Comparison of ENCODE assay signal across 8 cellular contexts in the genomic region with DNA sequence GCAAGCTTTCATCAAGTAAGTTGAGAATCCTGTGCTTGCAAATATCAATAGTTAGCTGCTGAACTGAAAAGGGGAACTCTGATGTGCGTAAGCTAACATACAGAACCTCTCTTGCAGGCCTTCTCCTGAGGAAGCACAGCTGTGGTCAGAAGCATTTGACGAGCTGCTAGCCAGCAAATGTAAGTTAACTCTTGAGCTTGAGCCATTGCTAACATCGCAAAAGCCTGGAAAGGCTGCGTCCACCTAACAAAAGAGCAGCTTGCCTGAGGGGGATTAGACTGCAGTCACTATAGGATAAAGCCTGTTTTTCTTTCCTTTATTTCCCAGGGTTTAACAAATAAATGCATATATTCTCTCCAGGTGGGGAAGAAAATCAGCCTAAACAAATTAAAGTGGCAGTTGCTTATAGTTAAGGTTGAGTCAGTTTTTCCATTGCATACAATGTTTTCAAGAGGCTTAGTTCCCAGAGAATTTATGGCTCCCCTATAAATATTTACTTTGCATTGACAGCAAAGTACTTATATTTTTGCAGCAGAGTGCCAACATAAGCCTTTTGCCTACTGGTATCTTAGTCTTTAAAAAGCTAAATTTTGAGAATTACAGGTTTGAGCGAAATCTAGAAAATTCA. TPM values are rescaled to one million over a fixed set of nuclear protein-coding genes. Genes with fewer than 3 reads are reported as not detected.
DNase-seq lines count a peak whose midpoint lies in the region; ATAC-seq lines count a peak whose summit lies in the region.

No MANE protein-coding gene starts in this region.

- H3K27ac Mint-ChIP-seq in IgD-negative memory B cell, result peak overlapping the region; percentile 48 to 98 (median 87)
- no peak overlapping the region for H3K27ac Mint-ChIP-seq in activated CD8-positive, alpha-beta T cell treated with anti-CD3 and anti-CD28 coated beads, Interleukin-2, amount 10 ng/mL, durations not matched to agents 7 days and 5 days

- peaks cover 21% of the 10 kb centered on the region for H3K27me3 ChIP-seq in iPS-20b (ENCODE audit: insufficient read depth, low read length)

- no peak overlapping the region for H3K27ac ChIP-seq in iPS-20b (ENCODE audit: low read length)

- H3K9me3 Mint-ChIP-seq in activated T-cell treated with anti-CD3 and anti-CD28 coated beads, Interleukin-2, amount 50 U/mL, for 4 hours, result no peaks in the 10 kb centered on the region
- H3K9me3 Mint-ChIP-seq in IgD-negative memory B cell, result no peaks in the 10 kb centered on the region
- H3K9me3 Mint-ChIP-seq in activated CD8-positive, alpha-beta T cell treated with anti-CD3 and anti-CD28 coated beads, Interleukin-2, amount 10 ng/mL, durations not matched to agents 7 days and 5 days (ENCODE audit: insufficient read depth), result no peaks in the 10 kb centered on the region

- H3K4me3 ChIP-seq in iPS-20b (ENCODE audit: low read length), result peak overlapping the region; percentile 97

- peaks cover 8% of the 10 kb centered on the region; the same call in 1 of the 2 replicates for H3K4me1 ChIP-seq in iPS-20b (ENCODE audit: insufficient read depth, low read length)

- CTCF ChIA-PET in activated CD8-positive, alpha-beta T cell treated with anti-CD3 and anti-CD28 coated beads, Interleukin-2, amount 10 ng/mL, durations not matched to agents 7 days and 5 days (lab: Charles Lee), result interaction anchor here (0.8 to 6.6 kb wide), 6 partner anchors 13 to 313 kb away, joined by 3 to 80 read pairs (median 3); no protein-coding TSS in a partner anchor

- peak overlapping the region; percentile 98 for H3K4me3 Mint-ChIP-seq in activated T-cell treated with anti-CD3 and anti-CD28 coated beads, Interleukin-2, amount 50 U/mL, for 4 hours
- H3K4me3 Mint-ChIP-seq in IgD-negative memory B cell, result peak overlapping the region; percentile 95 to 99 (median 96)
- peak overlapping the region; percentile 87 for H3K4me3 Mint-ChIP-seq in activated CD8-positive, alpha-beta T cell treated with anti-CD3 and anti-CD28 coated beads, Interleukin-2, amount 10 ng/mL, durations not matched to agents 7 days and 5 days

- H3K9ac ChIP-seq in iPS-20b (ENCODE audit: low read depth, low read length), result peak overlapping the region; percentile 94; the same call in 1 of the 2 replicates

- H3K27me3 Mint-ChIP-seq in activated T-cell treated with anti-CD3 and anti-CD28 coated beads, Interleukin-2, amount 50 U/mL, for 4 hours (ENCODE audit: low read depth), result no peaks in the 10 kb centered on the region
- no peaks in the 10 kb centered on the region for H3K27me3 Mint-ChIP-seq in IgD-negative memory B cell
- peaks cover 12% of the 10 kb centered on the region for H3K27me3 Mint-ChIP-seq in activated CD8-positive, alpha-beta T cell treated with anti-CD3 and anti-CD28 coated beads, Interleukin-2, amount 10 ng/mL, durations not matched to agents 7 days and 5 days (ENCODE audit: low read depth)

- DNase-seq in activated T-cell treated with anti-CD3 and anti-CD28 coated beads, Interleukin-2, amount 50 U/mL, for 4 hours, result no peak
- DNase-seq in activated T-cell treated with anti-CD3 and anti-CD28 coated beads, Interleukin-2, amount 50 U/mL, for 1 hour, result no peak
- no peak for DNase-seq in activated CD8-positive, alpha-beta T cell treated with anti-CD3 and anti-CD28 coated beads, Interleukin-2, amount 10 ng/mL, durations not matched to agents 7 days and 5 days
- DNase-seq in superior temporal gyrus (ENCODE audit: extremely low spot score) (peak; percentile 55), left lobe of liver (ENCODE audit: low spot score) (no peak)

- peaks cover 17% of the 10 kb centered on the region for H3K36me3 ChIP-seq in iPS-20b (ENCODE audit: insufficient read depth, low read depth, low read length)

- peaks cover 10% of the 10 kb centered on the region for H3K36me3 Mint-ChIP-seq in activated T-cell treated with anti-CD3 and anti-CD28 coated beads, Interleukin-2, amount 50 U/mL, for 4 hours (ENCODE audit: insufficient read depth)
- peaks cover 4% of the 10 kb centered on the region for H3K36me3 Mint-ChIP-seq in IgD-negative memory B cell
- no peaks in the 10 kb centered on the region for H3K36me3 Mint-ChIP-seq in activated CD8-positive, alpha-beta T cell treated with anti-CD3 and anti-CD28 coated beads, Interleukin-2, amount 10 ng/mL, durations not matched to agents 7 days and 5 days (ENCODE audit: low read depth)

- ATAC-seq in activated T-cell treated with anti-CD3 and anti-CD28 coated beads, Interleukin-2, amount 50 U/mL, for 4 hours, result no peak
- ATAC-seq in activated CD8-positive, alpha-beta T cell treated with anti-CD3 and anti-CD28 coated beads, Interleukin-2, amount 10 ng/mL, durations not matched to agents 7 days and 5 days, result no peak
- ATAC-seq in left lobe of liver (no peak), GM18502 (IDR thresholded peaks at IDR 0.05; ENCODE audit: poor library complexity, unreplicated experiment) (no peak)

- peaks cover 40% of the 10 kb centered on the region for H3K4me1 Mint-ChIP-seq in activated T-cell treated with anti-CD3 and anti-CD28 coated beads, Interleukin-2, amount 50 U/mL, for 4 hours (ENCODE audit: low read depth)
- peaks cover 30 to 32% (median 32%) of the 10 kb centered on the region in 3 donors for H3K4me1 Mint-ChIP-seq in IgD-negative memory B cell
- H3K4me1 Mint-ChIP-seq in activated CD8-positive, alpha-beta T cell treated with anti-CD3 and anti-CD28 coated beads, Interleukin-2, amount 10 ng/mL, durations not matched to agents 7 days and 5 days (ENCODE audit: low read depth), result peaks cover 26% of the 10 kb centered on the region

- POLR2A ChIA-PET in activated CD8-positive, alpha-beta T cell treated with anti-CD3 and anti-CD28 coated beads, Interleukin-2, amount 10 ng/mL, durations not matched to agents 7 days and 5 days (lab: Charles Lee), result interaction anchor here (3.5 kb wide), 1 partner anchor 248 kb away, joined by 21 read pairs; the partner anchor contains the start of genes RO60 and UCHL5

- H3K9me3 ChIP-seq in iPS-20b (ENCODE audit: insufficient read depth, low read depth, low read length), result no peaks in the 10 kb centered on the region

RNA-seq across cellular contexts. Expression of gene RGS2, which starts 1.5 kb away (rescaled TPM):
- 1 to 10 TPM; 7.8 to 9.8 (median 9.7) TPM for total RNA-seq in activated T-cell treated with anti-CD3 and anti-CD28 coated beads, Interleukin-2, amount 50 U/mL, for 4 hours
- 244 TPM for polyA plus RNA-seq in IgD-negative memory B cell
- 1 to 10 TPM; 6.2 to 6.5 TPM for total RNA-seq in activated CD8-positive, alpha-beta T cell treated with anti-CD3 and anti-CD28 coated beads, Interleukin-2, amount 10 ng/mL, durations not matched to agents 7 days and 5 days
- total RNA-seq in left lobe of liver, result 3.0 TPM
